In the genomic region with DNA sequence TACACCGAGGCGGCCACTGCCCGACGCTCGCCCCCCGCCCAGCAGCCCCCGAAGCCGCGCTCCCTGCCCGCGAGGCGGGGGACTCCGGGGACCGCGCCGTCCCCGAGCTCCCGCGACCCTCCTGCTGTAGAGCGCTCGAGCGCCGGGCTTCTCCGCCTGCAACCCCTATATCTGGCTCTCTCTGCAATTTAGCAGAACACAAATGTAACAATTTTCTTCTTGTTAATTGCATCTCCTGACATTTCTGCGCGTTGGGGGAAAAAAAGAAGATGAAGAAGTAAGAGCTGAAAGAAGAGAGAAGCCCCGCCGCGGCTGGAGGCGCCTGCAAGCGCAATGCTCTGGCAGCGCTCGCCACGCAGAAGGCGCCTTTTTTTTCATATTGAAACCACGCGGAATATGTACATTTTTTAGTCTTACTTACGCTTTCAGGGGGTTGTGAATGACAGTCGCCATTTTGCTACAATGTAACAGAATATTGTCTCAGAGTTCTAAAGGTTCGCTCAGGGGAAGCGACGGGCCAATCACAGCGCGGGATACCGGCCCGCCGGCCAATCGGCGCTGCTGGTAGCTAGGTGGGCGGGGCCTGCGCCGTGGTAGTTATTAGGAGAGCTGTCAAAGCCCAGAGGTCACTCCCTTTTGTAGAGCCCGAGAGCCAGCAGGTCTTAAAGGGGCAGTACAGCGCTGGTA, we compare ENCODE assay signal across 9 cellular contexts. TPM values are rescaled to one million over a fixed set of nuclear protein-coding genes. Genes with fewer than 3 reads are reported as not detected.
DNase-seq lines count a peak whose midpoint lies in the region; ATAC-seq and FAIRE-seq lines count a peak whose summit lies in the region.
"Had no signal": no experiment of that assay in that cellular context is flagged by ENCODE, and none has a peak within 500 bp of the region (broad histone marks: within the 10 kb centered on the region; RNA-seq: fewer than 3 reads in every experiment).

A gene (minus strand): TSS at position 466 of the 687 bp plus-strand sequence. CDS start 13 bp downstream, at position 453.

- FAIRE-seq in endometrium (lab: Jason Lieb, UNC), result peak; percentile 96
- FAIRE-seq: islet of Langerhans had no signal

- DNase-seq in CMK (ENCODE audit: low read depth), result peak; percentile 80
- peak in 75 of 76 experiments; percentile 36 to 98 (median 93) for DNase-seq in HUDEP-2 (lab: John Stamatoyannopoulos, UW; ENCODE audit: unreplicated experiment in 76 of 76)
- DNase-seq in NOMO-1 treated with DMSO at 0.1 percent for 48 hours (lab: John Stamatoyannopoulos, UW; ENCODE audit: unreplicated experiment), result peak; percentile 94
- DNase-seq in activated CD8-positive, alpha-beta memory T cell treated with anti-CD3 and anti-CD28 coated beads, Interleukin-2, amount 50 U/mL, for 1 hour (ENCODE audit: extremely low read depth), result peak; percentile 75
- peak; percentile 97 for DNase-seq in mesenteric fat pad (ENCODE audit: low spot score)
- peak; percentile 88 for DNase-seq in stimulated activated CD8-positive, alpha-beta memory T cell treated with anti-CD3 and anti-CD28 coated beads, Interleukin-12 subunit alpha, Interleukin-12 subunit beta, amount 100 ng/mL, for 4 hours (ENCODE audit: low read depth)

- ATAC-seq in GM21423 (IDR thresholded peaks at IDR 0.05; ENCODE audit: unreplicated experiment), result peak; percentile 98

RNA-seq across cellular contexts. Expression of the gene that starts here (rescaled TPM):
- total RNA-seq in mesenteric fat pad, result 0.64 TPM

Comparison
In these comparisons a context has a peak if more than half of its experiments do, and no peak if none do; other contexts are left out.
1. Peak in every context shown above with its lines: DNase-seq and ATAC-seq.
2. Peak in DNase-seq in mesenteric fat pad; RNA of the gene not detected or under 1 TPM.